ENCODE assay signal across 8 cellular contexts in genomic region chr14:101823511-101824120, GRCh38.
A peak's percentile ranks its signal among the peaks of the same experiment; 100 is the strongest.
DNase-seq lines count a peak whose midpoint lies in the region; ATAC-seq and TF ChIP-seq lines count a peak whose summit lies in the region.

No MANE protein-coding gene starts in this region.

- H3K9me3 Mint-ChIP-seq in CD14-positive monocyte: peaks cover 0 to 3% (median 0%) of the 10 kb centered on the region in 7 donors

- no peaks in the 10 kb centered on the region for H3K27me3 Mint-ChIP-seq in CD14-positive monocyte (ENCODE audit: low read depth in 3 of 3)

- H3K4me1 ChIP-seq in body of pancreas: peaks cover 29% of the 10 kb centered on the region
- H3K4me1 ChIP-seq in neutrophil (ENCODE audit: control insufficient read depth in 1 of 2, insufficient read depth in 1 of 2, low read depth in 1 of 2, low read length in 1 of 2): peaks cover 33 to 37% of the 10 kb centered on the region in 2 experiments
- H3K4me1 ChIP-seq in urinary bladder (ENCODE audit: insufficient read depth): no peaks in the 10 kb centered on the region

- peak overlapping the region in 3 of 4 donors; percentile 61 to 83 (median 68) for H3K27ac ChIP-seq in body of pancreas
- H3K27ac ChIP-seq in neutrophil: peak overlapping the region; percentile 93
- H3K27ac ChIP-seq in urinary bladder (ENCODE audit: low read depth): peak overlapping the region; percentile 60

- H3K9me3 ChIP-seq in body of pancreas (no peaks in the 10 kb centered on the region), neutrophil (no peaks in the 10 kb centered on the region)

- H3K27me3 ChIP-seq in body of pancreas (no peaks in the 10 kb centered on the region), neutrophil (no peaks in the 10 kb centered on the region)

- peaks cover 65% of the 10 kb centered on the region for H3K4me1 Mint-ChIP-seq in CD14-positive monocyte

- 45 to 46% methylated on average over 12 of the region's 12 CpGs for WGBS in body of pancreas, 2 donors
- 21% methylated on average over 12 of the region's 12 CpGs for WGBS in urinary bladder

- H3K36me3 ChIP-seq in body of pancreas (replicated peaks in 1 of 2; ENCODE audit: insufficient read depth in 1 of 2, low read depth in 2 of 2) (no peaks in the 10 kb centered on the region), neutrophil (peaks cover 11% of the 10 kb centered on the region), urinary bladder (ENCODE audit: insufficient read depth) (no peaks in the 10 kb centered on the region)

- intact Hi-C loops in CD14-positive monocyte (cut with micrococcal nuclease): loop anchor here in 1 of 2 donors (2.0 to 10.0 kb wide), 2 partner anchors 13 to 51 kb away; no protein-coding TSS in a partner anchor
- intact Hi-C loops in body of pancreas (cut with DNase I): no loop called here

- TF ChIP-seq CTCF in CD14-positive monocyte (IDR thresholded peaks at IDR 0.05) (no peak), body of pancreas (IDR thresholded peaks at IDR 0.05) (no peak), neutrophil (IDR thresholded peaks at IDR 0.05) (no peak)

- peak overlapping the region; percentile 99 to 100 (median 100) for H3K27ac Mint-ChIP-seq in CD14-positive monocyte

- H3K4me3 ChIP-seq in body of pancreas: no peak overlapping the region
- H3K4me3 ChIP-seq in neutrophil (ENCODE audit: low read depth in 1 of 2, low read length in 1 of 2): no peak overlapping the region
- H3K4me3 ChIP-seq in urinary bladder (ENCODE audit: low read depth, low read length): peak overlapping the region; percentile 21

- DNase-seq in CD14-positive monocyte (ENCODE audit: low spot score): no peak
- DNase-seq in T follicular helper cell (ENCODE audit: low read depth): peak; percentile 57
- DNase-seq in body of pancreas: peak in 2 of 4 donors; percentile 42
- no peak for DNase-seq in NOMO-1 treated with DMSO at 0.1 percent for 48 hours (lab: John Stamatoyannopoulos, UW; ENCODE audit: unreplicated experiment)
- no peak for DNase-seq in LoVo (ENCODE audit: low spot score)

- H3K36me3 Mint-ChIP-seq in CD14-positive monocyte: peaks cover 43 to 46% of the 10 kb centered on the region in 2 donors

- TF ChIP-seq POLR2A in body of pancreas (IDR thresholded peaks at IDR 0.05): peak in 2 of 3 donors; percentile 12

- H3K4me3 Mint-ChIP-seq in CD14-positive monocyte: peak overlapping the region; percentile 39 to 75

- ATAC-seq in GM21576 (IDR thresholded peaks at IDR 0.05; ENCODE audit: unreplicated experiment): peak; percentile 55
- ATAC-seq in body of pancreas: peak; percentile 63
